8 cellular contexts compared by ENCODE assay signal in genomic region chr16:66515543-66516171, GRCh38. TPM values are rescaled to one million over a fixed set of nuclear protein-coding genes. Genes with fewer than 3 reads are reported as not detected.
A peak's percentile ranks its signal among the peaks of the same experiment; 100 is the strongest.
DNase-seq lines count a peak whose midpoint lies in the region; ATAC-seq and TF ChIP-seq lines count a peak whose summit lies in the region.

No MANE protein-coding gene starts in this region.

- intact Hi-C loops in activated CD4-positive, alpha-beta T cell treated with anti-CD3 and anti-CD28 coated beads for 36 hours (cut with DNase I, micrococcal nuclease): loop anchor here (1.0 to 5.0 kb wide), 10 partner anchors 37 to 357 kb away; partner anchors contain the start of genes CKLF (in 1 of the 2), CMTM3 (in 1 of the 2) and CMTM4 (in 1 of the 2)

- no peak overlapping the region for H3K9ac ChIP-seq in endodermal cell (ENCODE audit: extremely low read depth, low read length, poor library complexity, severe bottlenecking)

- no peak overlapping the region for H3K4me3 Mint-ChIP-seq in activated CD4-positive, alpha-beta T cell treated with anti-CD3 and anti-CD28 coated beads for 36 hours
- H3K4me3 Mint-ChIP-seq in endodermal cell: no peak overlapping the region

- peaks cover 52% of the 10 kb centered on the region for H3K4me1 Mint-ChIP-seq in activated CD4-positive, alpha-beta T cell treated with anti-CD3 and anti-CD28 coated beads for 36 hours
- peaks cover 23% of the 10 kb centered on the region for H3K4me1 Mint-ChIP-seq in endodermal cell

- no peak overlapping the region for H3K4me3 ChIP-seq in endodermal cell (ENCODE audit: low read length)

- POLR2A ChIA-PET in activated CD4-positive, alpha-beta T cell treated with anti-CD3 and anti-CD28 coated beads for 36 hours (lab: Charles Lee): no interaction called here

- peak; percentile 55 for TF ChIP-seq CTCF in endodermal cell (conservative IDR thresholded peaks at IDR 0.05)

- H3K9me3 Mint-ChIP-seq in activated CD4-positive, alpha-beta T cell treated with anti-CD3 and anti-CD28 coated beads for 36 hours (ENCODE audit: low read depth): no peaks in the 10 kb centered on the region
- H3K9me3 Mint-ChIP-seq in endodermal cell: peaks cover 8% of the 10 kb centered on the region

- H3K27me3 Mint-ChIP-seq in activated CD4-positive, alpha-beta T cell treated with anti-CD3 and anti-CD28 coated beads for 36 hours: no peaks in the 10 kb centered on the region
- H3K27me3 Mint-ChIP-seq in endodermal cell (ENCODE audit: insufficient read depth): no peaks in the 10 kb centered on the region

- H3K27ac Mint-ChIP-seq in activated CD4-positive, alpha-beta T cell treated with anti-CD3 and anti-CD28 coated beads for 36 hours: peak overlapping the region; percentile 92
- peak overlapping the region; percentile 35 for H3K27ac Mint-ChIP-seq in endodermal cell

- H3K36me3 ChIP-seq in endodermal cell (ENCODE audit: control insufficient read depth, insufficient read depth, low read length): no peaks in the 10 kb centered on the region

- peak; percentile 21 for ATAC-seq in activated CD4-positive, alpha-beta T cell treated with anti-CD3 and anti-CD28 coated beads for 36 hours
- no peak for ATAC-seq in GM19328 (IDR thresholded peaks at IDR 0.05; ENCODE audit: unreplicated experiment)

- no peaks in the 10 kb centered on the region for H3K27me3 ChIP-seq in endodermal cell (ENCODE audit: control insufficient read depth, insufficient read depth, low read length, poor library complexity, severe bottlenecking)

- DNase-seq in activated CD4-positive, alpha-beta T cell treated with anti-CD3 and anti-CD28 coated beads for 36 hours: peak; percentile 66
- no peak for DNase-seq in activated CD4-positive, alpha-beta T cell treated with anti-CD3 and anti-CD28 coated beads for 4 hours
- DNase-seq in RPMI7951 (ENCODE audit: low read depth): peak; percentile 88
- peak; percentile 71 for DNase-seq in endodermal cell
- peak; percentile 36 for DNase-seq in non-pigmented ciliary epithelial cell (ENCODE audit: low read depth)
- DNase-seq in NCI-H1417 treated with DMSO at 0.1 percent for 48 hours (lab: John Stamatoyannopoulos, UW): no peak
- no peak for DNase-seq in NCI-H2107 (lab: John Stamatoyannopoulos, UW)

- no peaks in the 10 kb centered on the region for H3K4me1 ChIP-seq in endodermal cell (ENCODE audit: control insufficient read depth, insufficient read depth, low read length)

- H3K9me3 ChIP-seq in endodermal cell (ENCODE audit: control insufficient read depth, low read length): no peaks in the 10 kb centered on the region

- 88 to 94% methylated on average over 5 to 9 of the region's 9 CpGs for WGBS in endodermal cell (ENCODE audit: insufficient coverage in 1 of 2, insufficient read length in 1 of 2), 2 experiments

- peaks cover 1% of the 10 kb centered on the region for H3K36me3 Mint-ChIP-seq in activated CD4-positive, alpha-beta T cell treated with anti-CD3 and anti-CD28 coated beads for 36 hours (ENCODE audit: low read depth)
- peaks cover 19% of the 10 kb centered on the region for H3K36me3 Mint-ChIP-seq in endodermal cell (ENCODE audit: low read depth)

- no peak overlapping the region for H3K27ac ChIP-seq in endodermal cell (ENCODE audit: low read depth, low read length)

- CTCF ChIA-PET in activated CD4-positive, alpha-beta T cell treated with anti-CD3 and anti-CD28 coated beads for 36 hours (lab: Charles Lee): interaction anchor here (0.7 to 1.4 kb wide), 3 partner anchors 33 to 109 kb away, joined by 3 to 8 read pairs (median 3); no protein-coding TSS in a partner anchor

RNA-seq across cellular contexts. Expression of gene TK2, which starts 34.3 kb away (rescaled TPM):
- total RNA-seq in activated CD4-positive, alpha-beta T cell treated with anti-CD3 and anti-CD28 coated beads for 36 hours: 1 to 10 TPM; 3.8 to 6.4 TPM
- 43.4 and 52.4 TPM in 2 replicates for total RNA-seq in RPMI7951 (2014; rRNA removed; shearing (Covaris generic))
- total RNA-seq in endodermal cell: 10 to 100 TPM in 1 of 2 donors, 1 to 10 TPM in 1; 7.9 to 11.5 TPM
- polyA plus RNA-seq in endodermal cell (2013, experiment 1 of 2): 11.3 TPM
- polyA plus RNA-seq in endodermal cell (2013, experiment 2 of 2): 10.2 TPM

RNA-seq across cellular contexts. Expression of gene CKLF, which starts 36.7 kb away (rescaled TPM):
- 100 to 1,000 TPM in 1 of 2 experiments, 10 to 100 TPM in 1; 93.5 to 122 TPM for total RNA-seq in activated CD4-positive, alpha-beta T cell treated with anti-CD3 and anti-CD28 coated beads for 36 hours
- 334 and 338 TPM in 2 replicates for total RNA-seq in RPMI7951 (2014; rRNA removed; shearing (Covaris generic))
- total RNA-seq in endodermal cell: 10 to 100 TPM; 22.5 to 40.7 TPM
- 38.0 TPM for polyA plus RNA-seq in endodermal cell (2013, experiment 1 of 2)
- 36.9 TPM for polyA plus RNA-seq in endodermal cell (2013, experiment 2 of 2)

RNA-seq across cellular contexts. Expression of gene CMTM1, which starts 50.6 kb away (rescaled TPM):
- 10 to 100 TPM in 1 of 2 experiments, 1 to 10 TPM in 1; 6.4 to 11.8 TPM for total RNA-seq in activated CD4-positive, alpha-beta T cell treated with anti-CD3 and anti-CD28 coated beads for 36 hours
- 6.0 and 6.4 TPM in 2 replicates for total RNA-seq in RPMI7951 (2014; rRNA removed; shearing (Covaris generic))
- total RNA-seq in endodermal cell: 1 to 10 TPM; 3.8 to 5.3 TPM
- 4.9 TPM for polyA plus RNA-seq in endodermal cell (2013, experiment 1 of 2)
- polyA plus RNA-seq in endodermal cell (2013, experiment 2 of 2): 3.4 TPM

Comparison
In these comparisons a context has a peak if more than half of its experiments do, and no peak if none do; other contexts are left out.
1. DNase-seq: peak in activated CD4-positive, alpha-beta T cell treated with anti-CD3 and anti-CD28 coated beads for 36 hours (single experiment), RPMI7951 (single experiment), endodermal cell (single experiment) and non-pigmented ciliary epithelial cell (single experiment); none in activated CD4-positive, alpha-beta T cell treated with anti-CD3 and anti-CD28 coated beads for 4 hours (0 of 2), NCI-H1417 treated with DMSO at 0.1 percent for 48 hours (single experiment) and NCI-H2107 (single experiment).